Comparison of ENCODE assay signal across 14 cellular contexts in genomic region chr10:81414038-81414437, GRCh38.
A peak's percentile ranks its signal among the peaks of the same experiment; 100 is the strongest.
DNase-seq lines count a peak whose midpoint lies in the region; ATAC-seq and TF ChIP-seq lines count a peak whose summit lies in the region.
"Had no signal": no experiment of that assay in that cellular context is flagged by ENCODE, and none has a peak within 500 bp of the region (broad histone marks: within the 10 kb centered on the region; RNA-seq: fewer than 3 reads in every experiment).

No MANE protein-coding gene starts in this region.

- no peaks in the 10 kb centered on the region for H3K4me1 Mint-ChIP-seq in activated naive CD4-positive, alpha-beta T cell treated with anti-CD3 and anti-CD28 coated beads, Interleukin-2, amount 10 ng/mL, durations not matched to agents 7 days and 5 days
- H3K4me1 Mint-ChIP-seq: stimulated activated memory B cell treated with anti-CD40 and anti-IgM and Interleukin-4, amounts not matched to agents 10 μg/mL and 1 μg/mL and 100 μg/mL, for 72 hours had no signal

- peaks cover 6% of the 10 kb centered on the region for H3K27me3 ChIP-seq in RWPE2 (ENCODE audit: insufficient read depth, poor library complexity, severe bottlenecking)
- H3K27me3 ChIP-seq in thyroid gland: no peaks in the 10 kb centered on the region
- H3K27me3 ChIP-seq: brain microvascular endothelial cell had no signal

- 24 to 27% methylated on average over 1 of the region's 1 CpG for WGBS in thyroid gland, 2 donors

- H3K4me3 Mint-ChIP-seq in activated naive CD4-positive, alpha-beta T cell treated with anti-CD3 and anti-CD28 coated beads, Interleukin-2, amount 10 ng/mL, durations not matched to agents 7 days and 5 days: no peak overlapping the region
- H3K4me3 Mint-ChIP-seq: activated T-helper 1 cell treated with anti-CD3 and anti-CD28 coated beads, Interleukin-12 subunit alpha, Interleukin-12 subunit beta, Interleukin-2, Interleukin-4 antibody, amounts not matched to agents 30 ng/mL and 10 ng/mL and 1 ng/mL, durations not matched to agents 14 hours and 24 hours and 36 hours; stimulated activated memory B cell treated with anti-CD40 and anti-IgM and Interleukin-4, amounts not matched to agents 10 μg/mL and 1 μg/mL and 100 μg/mL, for 72 hours had no signal

- no peak for ATAC-seq in RWPE2 (ENCODE audit: low read depth)
- ATAC-seq: stimulated activated memory B cell treated with anti-CD40 and anti-IgM and Interleukin-4, amounts not matched to agents 10 μg/mL and 1 μg/mL and 100 μg/mL, for 72 hours had no signal

- H3K27ac ChIP-seq in RWPE2 (ENCODE audit: poor library complexity, severe bottlenecking) (no peak overlapping the region), thyroid gland (no peak overlapping the region)
- H3K27ac ChIP-seq: brain microvascular endothelial cell had no signal

- H3K27ac Mint-ChIP-seq in activated naive CD4-positive, alpha-beta T cell treated with anti-CD3 and anti-CD28 coated beads, Interleukin-2, amount 10 ng/mL, durations not matched to agents 7 days and 5 days: no peak overlapping the region
- H3K27ac Mint-ChIP-seq: activated T-helper 1 cell treated with anti-CD3 and anti-CD28 coated beads, Interleukin-12 subunit alpha, Interleukin-12 subunit beta, Interleukin-2, Interleukin-4 antibody, amounts not matched to agents 30 ng/mL and 10 ng/mL and 1 ng/mL, durations not matched to agents 14 hours and 24 hours and 36 hours; stimulated activated memory B cell treated with anti-CD40 and anti-IgM and Interleukin-4, amounts not matched to agents 10 μg/mL and 1 μg/mL and 100 μg/mL, for 72 hours had no signal

- H3K27me3 Mint-ChIP-seq in activated naive CD4-positive, alpha-beta T cell treated with anti-CD3 and anti-CD28 coated beads, Interleukin-2, amount 10 ng/mL, durations not matched to agents 7 days and 5 days: no peaks in the 10 kb centered on the region
- H3K27me3 Mint-ChIP-seq: stimulated activated memory B cell treated with anti-CD40 and anti-IgM and Interleukin-4, amounts not matched to agents 10 μg/mL and 1 μg/mL and 100 μg/mL, for 72 hours had no signal

- TF ChIP-seq CTCF in RWPE2 (IDR thresholded peaks at IDR 0.05; ENCODE audit: poor library complexity, severe bottlenecking) (peak; percentile 19), thyroid gland (IDR thresholded peaks at IDR 0.05) (peak in 5 of 6 experiments; percentile 15 to 68 (median 45))

- no peaks in the 10 kb centered on the region for H3K4me1 ChIP-seq in RWPE2 (ENCODE audit: insufficient read depth, poor library complexity, severe bottlenecking)
- H3K4me1 ChIP-seq in thyroid gland: no peaks in the 10 kb centered on the region

- no peak overlapping the region for H3K4me3 ChIP-seq in RWPE2 (ENCODE audit: severe bottlenecking)
- H3K4me3 ChIP-seq in thyroid gland (replicated peaks in 1 of 3): no peak overlapping the region

- intact Hi-C loops in thyroid gland (cut with DNase I): no loop called here

- no peaks in the 10 kb centered on the region for H3K9me3 Mint-ChIP-seq in activated naive CD4-positive, alpha-beta T cell treated with anti-CD3 and anti-CD28 coated beads, Interleukin-2, amount 10 ng/mL, durations not matched to agents 7 days and 5 days

- no peaks in the 10 kb centered on the region for H3K36me3 Mint-ChIP-seq in activated naive CD4-positive, alpha-beta T cell treated with anti-CD3 and anti-CD28 coated beads, Interleukin-2, amount 10 ng/mL, durations not matched to agents 7 days and 5 days
- H3K36me3 Mint-ChIP-seq: stimulated activated memory B cell treated with anti-CD40 and anti-IgM and Interleukin-4, amounts not matched to agents 10 μg/mL and 1 μg/mL and 100 μg/mL, for 72 hours had no signal

- H3K36me3 ChIP-seq in RWPE2 (ENCODE audit: low read depth) (no peaks in the 10 kb centered on the region), thyroid gland (no peaks in the 10 kb centered on the region)
- H3K36me3 ChIP-seq: brain microvascular endothelial cell had no signal

- CTCF ChIA-PET in activated naive CD4-positive, alpha-beta T cell treated with anti-CD3 and anti-CD28 coated beads, Interleukin-2, amount 10 ng/mL, durations not matched to agents 7 days and 5 days (lab: Charles Lee): no interaction called here

- peak; percentile 19 for DNase-seq in activated naive CD4-positive, alpha-beta T cell treated with anti-CD3 and anti-CD28 coated beads, Interleukin-2, amount 10 ng/mL, durations not matched to agents 7 days and 5 days
- DNase-seq in activated naive CD4-positive, alpha-beta T cell treated with anti-CD3 and anti-CD28 coated beads, Interleukin-2, amount 50 U/mL, for 16 hours: no peak
- DNase-seq in RWPE2 (ENCODE audit: low spot score): no peak
- DNase-seq in iPS-NIHi7 (ENCODE audit: extremely low spot score): peak; percentile 50
- DNase-seq in thyroid gland: peak; percentile 70 to 72
- no peak for DNase-seq in NCI-H446 treated with DMSO at 0.1 percent for 48 hours (lab: John Stamatoyannopoulos, UW)
- no peak for DNase-seq in NCI-H774 (lab: John Stamatoyannopoulos, UW)
- DNase-seq in GF-D8 (lab: John Stamatoyannopoulos, UW): no peak
- DNase-seq: brain microvascular endothelial cell; NCI-H1105; NCI-H69; stimulated activated CD4-positive, alpha-beta T cell treated with anti-CD3 and anti-CD28 coated beads, Interleukin-4, amount 100 ng/mL, for 1 hour had no signal

- H3K9me3 ChIP-seq in RWPE2 (ENCODE audit: severe bottlenecking) (peaks cover 3% of the 10 kb centered on the region), thyroid gland (no peaks in the 10 kb centered on the region)

- no peak for TF ChIP-seq POLR2A in thyroid gland (IDR thresholded peaks at IDR 0.05)

Comparison
In these comparisons a context has a peak if more than half of its experiments do, and no peak if none do; other contexts are left out.
1. DNase-seq: peak in activated naive CD4-positive, alpha-beta T cell treated with anti-CD3 and anti-CD28 coated beads, Interleukin-2, amount 10 ng/mL, durations not matched to agents 7 days and 5 days (single experiment), iPS-NIHi7 (single experiment) and thyroid gland (2 of 2); none in activated naive CD4-positive, alpha-beta T cell treated with anti-CD3 and anti-CD28 coated beads, Interleukin-2, amount 50 U/mL, for 16 hours (single experiment), RWPE2 (single experiment), NCI-H446 treated with DMSO at 0.1 percent for 48 hours (single experiment), NCI-H774 (single experiment) and GF-D8 (single experiment).